8 cellular contexts compared by ENCODE assay signal in genomic region chr2:27583390-27583915, GRCh38. TPM values are rescaled to one million over a fixed set of nuclear protein-coding genes. Genes with fewer than 3 reads are reported as not detected.
DNase-seq lines count a peak whose midpoint lies in the region; ATAC-seq and TF ChIP-seq lines count a peak whose summit lies in the region.

No MANE protein-coding gene starts in this region.

- no peak overlapping the region for H3K4me2 ChIP-seq in PC-3 (ENCODE audit: low read length)

- H3K27ac Mint-ChIP-seq in activated naive CD4-positive, alpha-beta T cell treated with anti-CD3 and anti-CD28 coated beads for 36 hours, result peak overlapping the region; percentile 90

- peak overlapping the region; percentile 99 for H3K4me3 Mint-ChIP-seq in activated naive CD4-positive, alpha-beta T cell treated with anti-CD3 and anti-CD28 coated beads for 36 hours

- CTCF ChIA-PET in activated naive CD4-positive, alpha-beta T cell treated with anti-CD3 and anti-CD28 coated beads for 36 hours (lab: Charles Lee), result no interaction called here
- CTCF ChIA-PET in PC-3 (lab: Charles Lee), result no interaction called here

- no peak for ATAC-seq in PC-3
- no peak for ATAC-seq in HG03439 (IDR thresholded peaks at IDR 0.05; ENCODE audit: unreplicated experiment)

- no peaks in the 10 kb centered on the region for H3K27me3 Mint-ChIP-seq in activated naive CD4-positive, alpha-beta T cell treated with anti-CD3 and anti-CD28 coated beads for 36 hours (ENCODE audit: low read depth)

- no peaks in the 10 kb centered on the region for H4K20me1 ChIP-seq in PC-3 (ENCODE audit: low read length)

- peaks cover 22% of the 10 kb centered on the region for H3K36me3 Mint-ChIP-seq in activated naive CD4-positive, alpha-beta T cell treated with anti-CD3 and anti-CD28 coated beads for 36 hours (ENCODE audit: low read depth)

- peak overlapping the region; percentile 70 for H3K4me3 ChIP-seq in foreskin fibroblast (ENCODE audit: low read depth in 1 of 2, low read length in 2 of 2)
- peak overlapping the region; percentile 90 for H3K4me3 ChIP-seq in retinal pigment epithelial cell (ENCODE audit: low read length)
- no peak overlapping the region for H3K4me3 ChIP-seq in PC-3 (ENCODE audit: low read length)

- TF ChIP-seq CTCF in foreskin fibroblast (IDR thresholded peaks at IDR 0.05; ENCODE audit: low read depth, low read length) (no peak), retinal pigment epithelial cell (conservative IDR thresholded peaks at IDR 0.05; ENCODE audit: low read depth, low read length) (no peak), PC-3 (conservative IDR thresholded peaks at IDR 0.05; ENCODE audit: low read depth, low read length) (no peak)

- intact Hi-C loops in activated naive CD4-positive, alpha-beta T cell treated with anti-CD3 and anti-CD28 coated beads for 36 hours (cut with micrococcal nuclease), result loop anchor here (1.0 to 10.0 kb wide), 7 partner anchors 45 to 369 kb away; partner anchors contain the start of genes ATRAID, CAD, IFT172 and NRBP1
- intact Hi-C loops in PC-3 (cut with micrococcal nuclease), result no loop called here

- no peaks in the 10 kb centered on the region for H3K27me3 ChIP-seq in PC-3 (ENCODE audit: low read length)

- no peaks in the 10 kb centered on the region for H3K36me3 ChIP-seq in PC-3 (ENCODE audit: low read depth, low read length)

- no peaks in the 10 kb centered on the region for H3F3A ChIP-seq in PC-3 (ENCODE audit: low read length, unreplicated experiment)

- no peak overlapping the region for H3K27ac ChIP-seq in PC-3 (ENCODE audit: low read length)

- no peaks in the 10 kb centered on the region for H3K79me2 ChIP-seq in PC-3 (ENCODE audit: low read length)

- H3K9me2 ChIP-seq in PC-3 (replicated peaks; ENCODE audit: low read length), result no peaks in the 10 kb centered on the region

- peaks cover 4% of the 10 kb centered on the region for H3K4me1 ChIP-seq in PC-3 (ENCODE audit: insufficient read depth, low read length)

- H3K4me1 Mint-ChIP-seq in activated naive CD4-positive, alpha-beta T cell treated with anti-CD3 and anti-CD28 coated beads for 36 hours (ENCODE audit: low read depth), result peaks cover 52% of the 10 kb centered on the region

- peaks cover 11% of the 10 kb centered on the region for H3K9me3 Mint-ChIP-seq in activated naive CD4-positive, alpha-beta T cell treated with anti-CD3 and anti-CD28 coated beads for 36 hours

- DNase-seq in activated naive CD4-positive, alpha-beta T cell treated with anti-CD3 and anti-CD28 coated beads for 36 hours, result no peak
- DNase-seq in activated naive CD4-positive, alpha-beta T cell treated with anti-CD3 and anti-CD28 coated beads, Interleukin-2, amount 50 U/mL, for 16 hours, result no peak
- DNase-seq in UCSD-AML1 (lab: John Stamatoyannopoulos, UW; ENCODE audit: unreplicated experiment) (peak; percentile 10), foreskin fibroblast (no peak), retinal pigment epithelial cell (ENCODE audit: low read depth) (no peak), PC-3 (no peak), NCI-H526 treated with DMSO at 0.1 percent for 48 hours (lab: John Stamatoyannopoulos, UW) (no peak)

- no peak overlapping the region for H2AFZ ChIP-seq in PC-3 (ENCODE audit: low read length)

- POLR2A ChIA-PET in PC-3 (lab: Charles Lee; ENCODE audit: unreplicated experiment), result no interaction called here

- H3K9ac ChIP-seq in PC-3 (ENCODE audit: low read length), result no peak overlapping the region

- no TSS peak for BruUV-seq in PC-3 (replicated peaks; lab: Mats Ljungman, UMichigan)

- H3K9me3 ChIP-seq in PC-3 (ENCODE audit: low read length), result no peaks in the 10 kb centered on the region

RNA-seq across cellular contexts. Expression of gene ZNF512, which starts 0.6 kb away (rescaled TPM):
- 10 to 100 TPM; 34.7 to 35.8 TPM for total RNA-seq in activated naive CD4-positive, alpha-beta T cell treated with anti-CD3 and anti-CD28 coated beads for 36 hours
- not detected in 2 replicates for total RNA-seq in PC-3 (2014; rRNA removed)

RNA-seq across cellular contexts. Expression of gene CCDC121, which starts 45.4 kb away (rescaled TPM):
- total RNA-seq in activated naive CD4-positive, alpha-beta T cell treated with anti-CD3 and anti-CD28 coated beads for 36 hours, result under 1 TPM; 0.17 to 0.30 TPM
- total RNA-seq in PC-3 (2014; rRNA removed), result 0.87 and 2.7 TPM in 2 replicates

RNA-seq across cellular contexts. Expression of gene GPN1, which starts 45.4 kb away (rescaled TPM):
- 10 to 100 TPM; 44.9 to 45.1 TPM for total RNA-seq in activated naive CD4-positive, alpha-beta T cell treated with anti-CD3 and anti-CD28 coated beads for 36 hours
- 40.9 and 46.8 TPM in 2 replicates for total RNA-seq in PC-3 (2014; rRNA removed)

Comparison
In these comparisons a context has a peak if more than half of its experiments do, and no peak if none do; other contexts are left out.
1. RNA of gene ZNF512, which starts 0.6 kb away (total RNA-seq): 34.7 to 35.8 TPM in activated naive CD4-positive, alpha-beta T cell treated with anti-CD3 and anti-CD28 coated beads for 36 hours; not detected in PC-3; every median in the first group is over 10 times any median in the second.